In the genomic region with DNA sequence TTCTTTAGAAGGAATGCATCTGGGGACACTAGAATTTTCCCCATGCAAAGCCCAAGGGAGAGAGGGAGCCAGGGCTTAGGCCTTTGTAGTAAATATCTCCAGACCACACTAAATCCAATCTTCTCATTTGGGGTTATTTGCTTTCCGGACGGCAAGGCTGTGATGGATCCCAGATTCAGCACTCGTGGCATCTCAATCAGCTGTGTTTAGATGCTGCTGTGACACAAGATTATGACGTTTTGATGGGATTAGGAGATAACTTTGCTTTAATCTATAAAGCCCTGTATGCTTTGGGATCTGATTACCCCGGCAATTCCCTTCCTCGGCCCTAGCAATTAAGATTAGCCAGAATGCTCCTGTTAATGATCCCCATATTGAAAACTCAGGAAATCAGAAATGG, we compare ENCODE assay signal across 23 cellular contexts.
"Had no signal": no experiment of that assay in that cellular context is flagged by ENCODE, and none has a peak within 500 bp of the region (broad histone marks: within the 10 kb centered on the region; RNA-seq: fewer than 3 reads in every experiment).

No MANE protein-coding gene starts in this region.

- H3K36me3 ChIP-seq: neutrophil, right lobe of liver, spleen, tibial artery, upper lobe of left lung, uterus had no signal

- H3K4me1 ChIP-seq: psoas muscle, spleen, tibial artery, upper lobe of left lung, uterus had no signal

- H3K27me3 ChIP-seq: foreskin keratinocyte, neutrophil, right lobe of liver, spleen, tibial artery, upper lobe of left lung, uterus had no signal

- H3K4me3 Mint-ChIP-seq: naive B cell; nephron; stimulated activated memory B cell treated with anti-CD40 and anti-IgM and Interleukin-4, amounts not matched to agents 10 μg/mL and 1 μg/mL and 100 μg/mL, for 72 hours; stimulated activated naive CD8-positive, alpha-beta T cell treated with anti-CD3 and anti-CD28 coated beads, Interleukin-15, Interleukin-2, amounts not matched to agents 100 ng/mL and 50 ng/mL, for 24 hours had no signal

- H3K4me3 ChIP-seq: dorsolateral prefrontal cortex, psoas muscle, right lobe of liver, spleen, tibial artery, upper lobe of left lung, uterus had no signal

- H3K9me3 ChIP-seq: psoas muscle, right lobe of liver, tibial artery, upper lobe of left lung, uterus had no signal

- DNase-seq: cortex of kidney; dorsolateral prefrontal cortex; effector memory CD4-positive, alpha-beta T cell; foreskin keratinocyte; hippocampal formation; left colon; mammary epithelial cell; naive B cell; psoas muscle; retina; right lobe of liver; spleen; stimulated activated CD4-positive, alpha-beta T cell treated with anti-CD3 and anti-CD28 coated beads, Interleukin-15, amount 100 ng/mL, for 24 hours; stimulated activated CD4-positive, alpha-beta T cell treated with anti-CD3 and anti-CD28 coated beads, Interleukin-1b, Interleukin-23, amount 100 ng/mL, for 48 hours; stimulated activated CD4-positive, alpha-beta T cell treated with anti-CD3 and anti-CD28 coated beads, Interleukin-4, amount 100 ng/mL, for 24 hours; tibial artery; upper lobe of left lung; uterus had no signal

- H3K27me3 Mint-ChIP-seq: stimulated activated memory B cell treated with anti-CD40 and anti-IgM and Interleukin-4, amounts not matched to agents 10 μg/mL and 1 μg/mL and 100 μg/mL, for 72 hours; stimulated activated naive CD8-positive, alpha-beta T cell treated with anti-CD3 and anti-CD28 coated beads, Interleukin-15, Interleukin-2, amounts not matched to agents 100 ng/mL and 50 ng/mL, for 24 hours had no signal

- ATAC-seq: esophagus mucosa; foreskin keratinocyte; left colon; psoas muscle; right lobe of liver; stimulated activated memory B cell treated with anti-CD40 and anti-IgM and Interleukin-4, amounts not matched to agents 10 μg/mL and 1 μg/mL and 100 μg/mL, for 72 hours had no signal

- H3K4me1 Mint-ChIP-seq: naive B cell; stimulated activated memory B cell treated with anti-CD40 and anti-IgM and Interleukin-4, amounts not matched to agents 10 μg/mL and 1 μg/mL and 100 μg/mL, for 72 hours had no signal

- H3K27ac Mint-ChIP-seq: naive B cell; stimulated activated memory B cell treated with anti-CD40 and anti-IgM and Interleukin-4, amounts not matched to agents 10 μg/mL and 1 μg/mL and 100 μg/mL, for 72 hours; stimulated activated naive CD8-positive, alpha-beta T cell treated with anti-CD3 and anti-CD28 coated beads, Interleukin-15, Interleukin-2, amounts not matched to agents 100 ng/mL and 50 ng/mL, for 24 hours had no signal

- H3K36me3 Mint-ChIP-seq: stimulated activated memory B cell treated with anti-CD40 and anti-IgM and Interleukin-4, amounts not matched to agents 10 μg/mL and 1 μg/mL and 100 μg/mL, for 72 hours had no signal

- H3K27ac ChIP-seq: dorsolateral prefrontal cortex, foreskin keratinocyte, neutrophil, psoas muscle, right lobe of liver, spleen, tibial artery, upper lobe of left lung, uterus had no signal
